In the genomic region with DNA sequence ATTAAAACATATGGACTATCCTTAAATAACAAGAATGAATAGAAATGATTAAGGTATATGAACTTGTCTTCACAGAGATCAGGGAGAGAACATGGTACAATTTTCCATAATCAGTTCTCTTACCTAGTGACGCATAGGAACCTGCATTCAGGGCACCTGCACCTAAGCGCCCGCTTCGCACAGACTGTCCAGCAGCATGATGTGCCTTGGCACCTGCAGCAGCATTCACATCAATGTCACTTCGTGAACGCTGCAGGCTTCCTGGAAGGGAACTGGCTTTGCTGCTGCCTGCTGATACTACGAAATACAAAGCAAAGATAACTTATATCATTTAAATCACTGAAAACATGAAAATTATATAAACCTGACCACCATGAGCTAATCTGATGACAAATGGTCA, we compare ENCODE assay signal across 31 cellular contexts.
"Had no signal": no experiment of that assay in that cellular context is flagged by ENCODE, and none has a peak within 500 bp of the region (broad histone marks: within the 10 kb centered on the region; RNA-seq: fewer than 3 reads in every experiment).

No MANE protein-coding gene starts in this region.

- ATAC-seq: activated CD4-positive, CD25-positive, alpha-beta regulatory T cell treated with anti-CD3 and anti-CD28 coated beads, Interleukin-2, amount 50 U/mL, for 24 hours; activated CD8-positive, alpha-beta T cell treated with anti-CD3 and anti-CD28 coated beads for 36 hours; activated T-cell treated with anti-CD3 and anti-CD28 coated beads, Interleukin-2, amount 50 U/mL, for 4 hours; activated T-helper 17 cell treated with anti-CD3 and anti-CD28 coated beads, Interleukin-2, amount 50 U/mL, for 72 hours; esophagus mucosa; T-helper 17 cell had no signal

- H3K9me3 Mint-ChIP-seq: activated B cell treated with CpG ODN at 0.5 μM for 24 hours; activated CD8-positive, alpha-beta T cell treated with anti-CD3 and anti-CD28 coated beads for 36 hours; activated T-cell treated with anti-CD3 and anti-CD28 coated beads, Interleukin-2, amount 50 U/mL, for 4 hours; activated T-helper 17 cell treated with anti-CD3 and anti-CD28 coated beads, Interleukin-2, amount 50 U/mL, for 72 hours; dendritic cell treated with granulocyte-macrophage colony-stimulating factor and Interleukin-4, amounts not matched to agents 40 ng/mL and 50 ng/mL, for 4 days; endodermal cell; T-helper 2 cell treated with Interferon-gamma antibody and Interleukin-4, amounts not matched to agents 5 μg/mL and 100 μg/mL, for 36 hours had no signal

- H3K4me3 ChIP-seq: coronary artery, dorsolateral prefrontal cortex had no signal

- H3K27ac ChIP-seq: brain microvascular endothelial cell, coronary artery, WERI-Rb-1 had no signal

- H3K27me3 Mint-ChIP-seq: activated B cell treated with CpG ODN at 0.5 μM for 24 hours; activated CD8-positive, alpha-beta T cell treated with anti-CD3 and anti-CD28 coated beads for 36 hours; activated naive CD8-positive, alpha-beta T cell; activated T-helper 17 cell treated with anti-CD3 and anti-CD28 coated beads, Interleukin-2, amount 50 U/mL, for 72 hours; dendritic cell treated with granulocyte-macrophage colony-stimulating factor and Interleukin-4, amounts not matched to agents 40 ng/mL and 50 ng/mL, for 4 days; T-helper 17 cell had no signal

- H3K27ac Mint-ChIP-seq: activated B cell treated with CpG ODN at 0.5 μM for 24 hours; activated CD8-positive, alpha-beta T cell treated with anti-CD3 and anti-CD28 coated beads for 36 hours; activated naive CD8-positive, alpha-beta T cell; activated T-helper 17 cell treated with anti-CD3 and anti-CD28 coated beads, Interleukin-2, amount 50 U/mL, for 72 hours; dendritic cell treated with granulocyte-macrophage colony-stimulating factor and Interleukin-4, amounts not matched to agents 40 ng/mL and 50 ng/mL, for 4 days; endodermal cell; T-helper 17 cell; T-helper 2 cell treated with Interferon-gamma antibody and Interleukin-4, amounts not matched to agents 5 μg/mL and 100 μg/mL, for 36 hours had no signal

- H3K27me3 ChIP-seq: brain microvascular endothelial cell, dorsolateral prefrontal cortex had no signal

- H3K4me1 Mint-ChIP-seq: activated B cell treated with CpG ODN at 0.5 μM for 24 hours; activated T-helper 17 cell treated with anti-CD3 and anti-CD28 coated beads, Interleukin-2, amount 50 U/mL, for 72 hours; endodermal cell had no signal

- H3K4me3 Mint-ChIP-seq: activated B cell treated with CpG ODN at 0.5 μM for 24 hours; activated CD8-positive, alpha-beta T cell treated with anti-CD3 and anti-CD28 coated beads for 36 hours; activated naive CD8-positive, alpha-beta T cell; activated T-cell treated with anti-CD3 and anti-CD28 coated beads, Interleukin-2, amount 50 U/mL, for 4 hours; activated T-helper 17 cell treated with anti-CD3 and anti-CD28 coated beads, Interleukin-2, amount 50 U/mL, for 72 hours; dendritic cell treated with granulocyte-macrophage colony-stimulating factor and Interleukin-4, amounts not matched to agents 40 ng/mL and 50 ng/mL, for 4 days; endodermal cell; T-helper 2 cell treated with Interferon-gamma antibody and Interleukin-4, amounts not matched to agents 5 μg/mL and 100 μg/mL, for 36 hours had no signal

- DNase-seq: activated B cell treated with CpG ODN at 0.5 μM for 24 hours; activated CD4-positive, alpha-beta T cell treated with anti-CD3 and anti-CD28 coated beads for 48 hours; activated CD4-positive, alpha-beta T cell treated with anti-CD3 and anti-CD28 coated beads, Interleukin-2, amount 50 U/mL, for 1 hour; activated CD4-positive, alpha-beta T cell treated with anti-CD3 and anti-CD28 coated beads, Interleukin-2, amount 50 U/mL, for 48 hours; activated CD8-positive, alpha-beta memory T cell treated with anti-CD3 and anti-CD28 coated beads for 24 hours; activated CD8-positive, alpha-beta T cell treated with anti-CD3 and anti-CD28 coated beads for 36 hours; activated effector memory CD4-positive, alpha-beta T cell treated with Interleukin-2 at 50 U/mL for 16 hours; activated gamma-delta T cell treated with Interleukin-2 at 50 U/mL for 16 hours; activated naive CD4-positive, alpha-beta T cell treated with anti-CD3 and anti-CD28 coated beads, Interleukin-2, amount 50 U/mL, for 16 hours; activated naive CD4-positive, alpha-beta T cell treated with Interleukin-2 at 50 U/mL for 16 hours; activated T-cell treated with anti-CD3 and anti-CD28 coated beads, Interleukin-2, amount 50 U/mL, for 4 hours; amniotic stem cell; anterior cingulate cortex; brain microvascular endothelial cell; caudate nucleus; cerebellar nuclear complex; dorsolateral prefrontal cortex; effector memory CD4-positive, alpha-beta T cell; endodermal cell; foreskin fibroblast; T-helper 1 cell; T-helper 17 cell; T1000; WERI-Rb-1 had no signal
